In genomic region chrX:38519651-38520050, GRCh38 we compare ENCODE assay signal across 26 cellular contexts. TPM values are rescaled to one million over a fixed set of nuclear protein-coding genes. Genes with fewer than 3 reads are reported as not detected.
"Had no signal": no experiment of that assay in that cellular context is flagged by ENCODE, and none has a peak within 500 bp of the region (broad histone marks: within the 10 kb centered on the region; RNA-seq: fewer than 3 reads in every experiment).

No MANE protein-coding gene starts in this region.

- H3K4me1 ChIP-seq: esophagus squamous epithelium, heart right ventricle, left ventricle myocardium inferior, lower lobe of right lung, parathyroid adenoma, prostate gland, right atrium auricular region, sigmoid colon, spleen, testis, tibial artery had no signal

- H3K36me3 ChIP-seq: esophagus squamous epithelium, heart right ventricle, left ventricle myocardium inferior, lower lobe of right lung, prostate gland, right atrium auricular region, sigmoid colon, spleen, tibial artery had no signal

- H3K4me1 Mint-ChIP-seq: stimulated activated naive B cell treated with anti-CD40 and anti-IgM and Interleukin-4, amounts not matched to agents 10 μg/mL and 1 μg/mL and 100 μg/mL, for 72 hours had no signal

- H3K27ac ChIP-seq: coronary artery, esophagus squamous epithelium, heart right ventricle, left ventricle myocardium inferior, lower lobe of right lung, parathyroid adenoma, prostate gland, right atrium auricular region, sigmoid colon, spleen, testis, tibial artery had no signal

- H3K9me3 Mint-ChIP-seq: natural killer cell; stimulated activated naive B cell treated with anti-CD40 and anti-IgM and Interleukin-4, amounts not matched to agents 10 μg/mL and 1 μg/mL and 100 μg/mL, for 72 hours; type B pancreatic cell had no signal

- ATAC-seq: heart right ventricle; left cardiac atrium; lower lobe of right lung; natural killer cell; stimulated activated naive B cell treated with anti-CD40 and anti-IgM and Interleukin-4, amounts not matched to agents 10 μg/mL and 1 μg/mL and 100 μg/mL, for 72 hours had no signal

- H3K9ac ChIP-seq: parathyroid adenoma had no signal

- H3K27me3 Mint-ChIP-seq: type B pancreatic cell had no signal

- H3K4me3 Mint-ChIP-seq: natural killer cell; stimulated activated naive B cell treated with anti-CD40 and anti-IgM and Interleukin-4, amounts not matched to agents 10 μg/mL and 1 μg/mL and 100 μg/mL, for 72 hours; type B pancreatic cell had no signal

- H3K79me2 ChIP-seq: parathyroid adenoma had no signal

- H2AFZ ChIP-seq: parathyroid adenoma had no signal

- FAIRE-seq: endothelial cell of umbilical vein, islet of Langerhans had no signal

- DNase-seq: dermis blood vessel endothelial cell; effector memory CD4-positive, alpha-beta T cell; esophagus squamous epithelium; foreskin melanocyte; glutamatergic neuron; heart right ventricle; hippocampal formation; left cardiac atrium; left ventricle myocardium inferior; lower lobe of right lung; natural killer cell; sigmoid colon; spleen; stimulated activated CD4-positive, alpha-beta T cell treated with anti-CD3 and anti-CD28 coated beads, Interleukin-4, amount 100 ng/mL, for 4 hours; stimulated activated naive B cell treated with anti-CD40 and anti-IgM and Interleukin-4, amounts not matched to agents 10 μg/mL and 1 μg/mL and 100 μg/mL, for 72 hours; substantia nigra; testis; tibial artery had no signal

- H3K27ac Mint-ChIP-seq: natural killer cell; stimulated activated naive B cell treated with anti-CD40 and anti-IgM and Interleukin-4, amounts not matched to agents 10 μg/mL and 1 μg/mL and 100 μg/mL, for 72 hours; type B pancreatic cell had no signal

- H3K4me3 ChIP-seq: coronary artery, esophagus squamous epithelium, heart right ventricle, left ventricle myocardium inferior, lower lobe of right lung, prostate gland, right atrium auricular region, sigmoid colon, spleen, testis, tibial artery had no signal

- H3K9me3 ChIP-seq: esophagus squamous epithelium, heart right ventricle, left ventricle myocardium inferior, lower lobe of right lung, prostate gland, right atrium auricular region, sigmoid colon, testis, tibial artery had no signal

- H3K27me3 ChIP-seq: esophagus squamous epithelium, right atrium auricular region, sigmoid colon, testis, tibial artery had no signal

- H3K36me3 Mint-ChIP-seq: natural killer cell; stimulated activated naive B cell treated with anti-CD40 and anti-IgM and Interleukin-4, amounts not matched to agents 10 μg/mL and 1 μg/mL and 100 μg/mL, for 72 hours; type B pancreatic cell had no signal

RNA-seq across cellular contexts. Expression of gene TSPAN7, which starts 41.7 kb away (rescaled TPM):
- total RNA-seq: mononuclear cell, natural killer cell had no signal
